Comparison of ENCODE assay signal across 8 cellular contexts in the genomic region with DNA sequence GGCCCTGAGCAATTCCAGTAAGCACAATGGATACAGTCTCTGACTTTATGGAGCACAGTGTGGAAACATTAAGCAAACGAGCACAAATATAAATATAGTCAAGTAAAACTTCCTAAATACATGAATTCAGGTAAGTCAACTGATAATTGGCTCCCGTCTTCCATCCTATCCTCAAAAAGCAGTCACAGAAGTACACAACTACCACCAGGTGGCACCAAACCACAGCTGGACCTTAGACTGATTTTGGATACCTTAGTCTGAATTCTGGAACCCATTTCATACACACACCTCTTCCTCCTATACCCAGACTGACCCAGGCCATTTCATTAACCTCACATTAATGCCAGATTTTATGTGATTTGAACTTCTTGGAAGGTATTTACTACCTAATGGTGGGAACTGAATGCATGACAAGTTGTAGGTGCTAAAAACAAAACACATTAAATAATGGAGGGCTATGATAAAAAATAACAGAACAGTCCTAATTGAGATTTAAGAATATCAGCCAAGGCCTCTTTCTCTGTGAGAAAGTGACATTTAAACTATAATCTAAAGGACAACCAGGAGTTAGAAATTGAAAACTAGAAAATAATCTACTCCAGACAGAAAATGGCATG.
A peak's percentile ranks its signal among the peaks of the same experiment; 100 is the strongest.
DNase-seq lines count a peak whose midpoint lies in the region; ATAC-seq and TF ChIP-seq lines count a peak whose summit lies in the region.

No MANE protein-coding gene starts in this region.

- no peak overlapping the region for H3K18ac ChIP-seq in H9 (ENCODE audit: insufficient read length, low read depth, low read length)

- peaks cover 2% of the 10 kb centered on the region; the same call in 1 of the 2 replicates for H3K79me2 ChIP-seq in H9 (ENCODE audit: insufficient read depth, low read length)

- H2BK12ac ChIP-seq in H9 (ENCODE audit: insufficient read length, low read depth, low read length) = no peak overlapping the region

- no peaks in the 10 kb centered on the region for H4K20me1 ChIP-seq in H9 (ENCODE audit: control insufficient read depth, insufficient read depth, insufficient read length)

- no peaks in the 10 kb centered on the region for H3K27me3 ChIP-seq in H9 (ENCODE audit: insufficient read depth, low read length)
- no peaks in the 10 kb centered on the region for H3K27me3 ChIP-seq in cardiac muscle cell

- H3K14ac ChIP-seq in H9 (ENCODE audit: insufficient read depth, low read length) = no peak overlapping the region

- peak; percentile 61 for DNase-seq in GF-D8 (lab: John Stamatoyannopoulos, UW)
- DNase-seq in H9 = peak; percentile 71
- peak; percentile 83 for DNase-seq in NCI-H1092 treated with DMSO at 0.1 percent for 48 hours (lab: John Stamatoyannopoulos, UW)
- DNase-seq in SKM-1 (lab: John Stamatoyannopoulos, UW; ENCODE audit: unreplicated experiment) = peak; percentile 20
- peak in 1 of 2 donors; percentile 67 for DNase-seq in activated naive CD4-positive, alpha-beta T cell treated with anti-CD3 and anti-CD28 coated beads, Interleukin-2, amount 50 U/mL, for 72 hours (ENCODE audit: low spot score in 2 of 2)
- peak; percentile 84 to 89 for DNase-seq in cardiac muscle cell (ENCODE audit: low read depth in 1 of 2, low spot score in 1 of 2)
- DNase-seq in putamen (ENCODE audit: low spot score) = peak; percentile 75

- no peak overlapping the region for H3K4me3 ChIP-seq in cardiac muscle cell

- peak overlapping the region in 2 of 3 experiments; percentile 2 to 33; a peak in 2 of 7 replicates for H3K27ac Mint-ChIP-seq in H9
- no peak overlapping the region for H3K27ac Mint-ChIP-seq in activated naive CD4-positive, alpha-beta T cell treated with anti-CD3 and anti-CD28 coated beads, Interleukin-2, amount 50 U/mL, for 72 hours

- H3K27ac ChIP-seq in H9 (ENCODE audit: insufficient read length, low read depth, low read length) = no peak overlapping the region
- no peak overlapping the region for H3K27ac ChIP-seq in cardiac muscle cell

- H3K27me3 Mint-ChIP-seq in H9 (ENCODE audit: low read depth) = no peaks in the 10 kb centered on the region

- H2AK5ac ChIP-seq in H9 (ENCODE audit: insufficient read length, low read length) = no peak overlapping the region

- no peak overlapping the region for H3K4me3 Mint-ChIP-seq in H9

- no peak overlapping the region for H4K5ac ChIP-seq in H9 (ENCODE audit: insufficient read length, low read depth, low read length)

- H3K36me3 ChIP-seq in cardiac muscle cell = no peaks in the 10 kb centered on the region

- H3K56ac ChIP-seq in H9 (ENCODE audit: insufficient read length, low read depth, low read length) = no peak overlapping the region

- no peaks in the 10 kb centered on the region for H3K79me1 ChIP-seq in H9 (ENCODE audit: insufficient read depth, low read depth, low read length, poor library complexity, severe bottlenecking)

- no peak overlapping the region for H3K23ac ChIP-seq in H9 (ENCODE audit: insufficient read length, low read depth, low read length)

- H3K4me2 ChIP-seq in H9 (ENCODE audit: insufficient read depth, insufficient read length, low read length) = no peak overlapping the region

- H2BK5ac ChIP-seq in H9 (ENCODE audit: insufficient read length, low read length) = no peak overlapping the region

- no peak overlapping the region for H4K8ac ChIP-seq in H9 (replicated peaks; ENCODE audit: insufficient read length, low read depth, low read length)

- H2AFZ ChIP-seq in H9 (ENCODE audit: low read length) = no peak overlapping the region

- no peak overlapping the region for H3K4ac ChIP-seq in H9 (ENCODE audit: low read depth, low read length)

- H4K91ac ChIP-seq in H9 (ENCODE audit: insufficient read length, low read depth, low read length) = no peak overlapping the region

- no peaks in the 10 kb centered on the region for H3K23me2 ChIP-seq in H9 (ENCODE audit: insufficient read length, low read depth, low read length, poor library complexity, severe bottlenecking)

- peaks cover 12 to 25% of the 10 kb centered on the region in 2 experiments for H3K4me1 Mint-ChIP-seq in H9

- H3K9me3 ChIP-seq in H9 (ENCODE audit: control insufficient read depth, low read depth, low read length) (no peaks in the 10 kb centered on the region), cardiac muscle cell (ENCODE audit: low read depth) (no peaks in the 10 kb centered on the region)

- TF ChIP-seq CTCF in H9 (conservative IDR thresholded peaks at IDR 0.05) = peak; percentile 93
- peak; percentile 81 for TF ChIP-seq CTCF in cardiac muscle cell (IDR thresholded peaks at IDR 0.05; ENCODE audit: low read depth, low read length)

- no peak overlapping the region for H2BK20ac ChIP-seq in H9 (ENCODE audit: low read depth, low read length, poor library complexity, severe bottlenecking)

- no peak overlapping the region for H3T11ph ChIP-seq in H9 (ENCODE audit: low read length)

- no peak overlapping the region for H2BK15ac ChIP-seq in H9 (ENCODE audit: low read depth, low read length)

- H3K4me1 ChIP-seq in H9 (ENCODE audit: insufficient read depth, low read length) = no peaks in the 10 kb centered on the region
- H3K4me1 ChIP-seq in cardiac muscle cell (ENCODE audit: low read depth) = no peaks in the 10 kb centered on the region

- peaks cover 0 to 15% (median 10%) of the 10 kb centered on the region in 3 experiments; a peak in 2 of 7 replicates for H3K36me3 Mint-ChIP-seq in H9 (ENCODE audit: insufficient read depth in 1 of 3, low read depth in 3 of 3)
- no peaks in the 10 kb centered on the region for H3K36me3 Mint-ChIP-seq in activated naive CD4-positive, alpha-beta T cell treated with anti-CD3 and anti-CD28 coated beads, Interleukin-2, amount 50 U/mL, for 72 hours

- ATAC-seq in activated naive CD4-positive, alpha-beta T cell treated with anti-CD3 and anti-CD28 coated beads, Interleukin-2, amount 50 U/mL, for 72 hours = peak; percentile 74 to 77
- no peak for ATAC-seq in HG02623 (IDR thresholded peaks at IDR 0.05; ENCODE audit: unreplicated experiment)

- H3K9me3 Mint-ChIP-seq in H9 = no peaks in the 10 kb centered on the region
- H3K9me3 Mint-ChIP-seq in activated naive CD4-positive, alpha-beta T cell treated with anti-CD3 and anti-CD28 coated beads, Interleukin-2, amount 50 U/mL, for 72 hours = no peaks in the 10 kb centered on the region

- no CpG with 5 or more reads among the region's 2 CpGs for WGBS in H9 (ENCODE audit: extremely low coverage, insufficient read length, low lambda C conversion rate)

- H3K9ac ChIP-seq in H9 (ENCODE audit: extremely low read depth, insufficient read length, low read length) = no peak overlapping the region

- no peak overlapping the region for H2BK120ac ChIP-seq in H9 (ENCODE audit: low read depth, low read length, poor library complexity, severe bottlenecking)

Comparison
In these comparisons a context has a peak if more than half of its experiments do, and no peak if none do; other contexts are left out.
1. H3K27ac Mint-ChIP-seq: peak in H9 (2 of 3); none in activated naive CD4-positive, alpha-beta T cell treated with anti-CD3 and anti-CD28 coated beads, Interleukin-2, amount 50 U/mL, for 72 hours (0 of 2).